17 cellular contexts compared by ENCODE assay signal in genomic region chr6:1104988-1105670, GRCh38.
"Had no signal": no experiment of that assay in that cellular context is flagged by ENCODE, and none has a peak within 500 bp of the region (broad histone marks: within the 10 kb centered on the region; RNA-seq: fewer than 3 reads in every experiment).

No MANE protein-coding gene starts in this region.

- H3K9me3 ChIP-seq: esophagus muscularis mucosa, mucosa of descending colon had no signal

- FAIRE-seq: islet of Langerhans, urothelium cell line had no signal

- H3K4me2 ChIP-seq: smooth muscle cell had no signal

- H3K36me3 ChIP-seq: esophagus muscularis mucosa, gastroesophageal sphincter had no signal

- DNase-seq: central memory CD4-positive, alpha-beta T cell; effector CD4-positive, alpha-beta T cell; left colon; left ventricle myocardium superior; mucosa of descending colon; naive thymus-derived CD8-positive, alpha-beta T cell; posterior cingulate gyrus; right cardiac atrium; stimulated activated CD4-positive, alpha-beta T cell treated with anti-CD3 and anti-CD28 coated beads, Interleukin-2, amount 100 ng/mL, for 48 hours; stimulated activated naive CD4-positive, alpha-beta T cell treated with Interleukin-2 at 50 U/mL for 16 hours had no signal

- H3K27me3 ChIP-seq: esophagus muscularis mucosa, gastroesophageal sphincter had no signal

- H3K27ac ChIP-seq: coronary artery, esophagus muscularis mucosa, gastroesophageal sphincter had no signal

- H3K4me3 ChIP-seq: coronary artery, esophagus muscularis mucosa, gastroesophageal sphincter, lung, mucosa of descending colon, smooth muscle cell had no signal

- ATAC-seq: gastroesophageal sphincter; left colon; left ventricle myocardium superior; mucosa of descending colon; naive thymus-derived CD8-positive, alpha-beta T cell; right cardiac atrium had no signal
